In genomic region chr20:53867741-53868351, GRCh38 we compare ENCODE assay signal across 8 cellular contexts.
DNase-seq lines count a peak whose midpoint lies in the region; ATAC-seq, FAIRE-seq and TF ChIP-seq lines count a peak whose summit lies in the region.

No MANE protein-coding gene starts in this region.

- peak overlapping the region; percentile 80 for H2AFZ ChIP-seq in keratinocyte (ENCODE audit: control insufficient read depth, low read length)

- TF ChIP-seq POLR2A in suprapubic skin (IDR thresholded peaks at IDR 0.05), result no peak

- intact Hi-C loops in activated CD4-positive, alpha-beta T cell treated with anti-CD3 and anti-CD28 coated beads, Interleukin-2, amount 10 ng/mL, durations not matched to agents 24 days and 14 days (cut with micrococcal nuclease), result loop anchor here (2.0 to 5.0 kb wide), 2 partner anchors 25 to 181 kb away; no protein-coding TSS in a partner anchor

- POLR2A ChIA-PET in activated CD4-positive, alpha-beta memory T cell treated with anti-CD3 and anti-CD28 coated beads, Interleukin-2, amount 10 ng/mL, durations not matched to agents 7 days and 5 days (lab: Charles Lee), result interaction anchor here (1.0 to 3.7 kb wide), 6 partner anchors 41 to 285 kb away, joined by 3 to 29 read pairs (median 8); partner anchors contain the start of gene ZNF217

- no peak for DNase-seq in activated CD4-positive, alpha-beta T cell treated with anti-CD3 and anti-CD28 coated beads, Interleukin-2, amount 10 ng/mL, durations not matched to agents 24 days and 14 days
- DNase-seq in activated CD4-positive, alpha-beta T cell treated with anti-CD3 and anti-CD28 coated beads for 1 hour, result no peak
- no peak for DNase-seq in activated CD4-positive, alpha-beta memory T cell treated with anti-CD3 and anti-CD28 coated beads, Interleukin-2, amount 10 ng/mL, durations not matched to agents 7 days and 5 days
- peak; percentile 56 for DNase-seq in keratinocyte (ENCODE audit: low read depth, low spot score)
- DNase-seq in suprapubic skin (ENCODE audit: low spot score in 2 of 2), result no peak
- DNase-seq in activated CD8-positive, alpha-beta memory T cell treated with anti-CD3 and anti-CD28 coated beads, Interleukin-2, amount 50 U/mL, for 48 hours, result no peak
- no peak for DNase-seq in KG1 (lab: John Stamatoyannopoulos, UW)

- no peaks in the 10 kb centered on the region for H3K9me1 ChIP-seq in keratinocyte (ENCODE audit: control insufficient read depth, extremely low read depth, insufficient read depth, low read length)

- H3K27ac Mint-ChIP-seq in activated CD4-positive, alpha-beta T cell treated with anti-CD3 and anti-CD28 coated beads, Interleukin-2, amount 10 ng/mL, durations not matched to agents 24 days and 14 days, result peak overlapping the region; percentile 91
- peak overlapping the region; percentile 80 for H3K27ac Mint-ChIP-seq in activated CD4-positive, alpha-beta memory T cell treated with anti-CD3 and anti-CD28 coated beads, Interleukin-2, amount 10 ng/mL, durations not matched to agents 7 days and 5 days

- H3K27me3 ChIP-seq in keratinocyte (ENCODE audit: control insufficient read depth, extremely low read depth, insufficient read depth, low read length) (no peaks in the 10 kb centered on the region), suprapubic skin (no peaks in the 10 kb centered on the region)

- H3K4me3 Mint-ChIP-seq in activated CD4-positive, alpha-beta T cell treated with anti-CD3 and anti-CD28 coated beads, Interleukin-2, amount 10 ng/mL, durations not matched to agents 24 days and 14 days, result peak overlapping the region; percentile 68
- peak overlapping the region; percentile 44 for H3K4me3 Mint-ChIP-seq in activated CD4-positive, alpha-beta memory T cell treated with anti-CD3 and anti-CD28 coated beads, Interleukin-2, amount 10 ng/mL, durations not matched to agents 7 days and 5 days

- no peaks in the 10 kb centered on the region for H3K79me2 ChIP-seq in keratinocyte (ENCODE audit: control insufficient read depth, insufficient read depth, low read length)

- H3K27ac ChIP-seq in keratinocyte (ENCODE audit: control insufficient read depth, insufficient read depth, low read length) (peak overlapping the region; percentile 97), suprapubic skin (peak overlapping the region; percentile 91)

- H3K4me1 ChIP-seq in keratinocyte (ENCODE audit: control insufficient read depth, extremely low read depth, insufficient read depth, low read length) (peaks cover 65% of the 10 kb centered on the region), suprapubic skin (peaks cover 61% of the 10 kb centered on the region)

- H3K9me3 Mint-ChIP-seq in activated CD4-positive, alpha-beta T cell treated with anti-CD3 and anti-CD28 coated beads, Interleukin-2, amount 10 ng/mL, durations not matched to agents 24 days and 14 days, result no peaks in the 10 kb centered on the region
- H3K9me3 Mint-ChIP-seq in activated CD4-positive, alpha-beta memory T cell treated with anti-CD3 and anti-CD28 coated beads, Interleukin-2, amount 10 ng/mL, durations not matched to agents 7 days and 5 days, result no peaks in the 10 kb centered on the region

- H3K36me3 Mint-ChIP-seq in activated CD4-positive, alpha-beta T cell treated with anti-CD3 and anti-CD28 coated beads, Interleukin-2, amount 10 ng/mL, durations not matched to agents 24 days and 14 days (ENCODE audit: low read depth), result no peaks in the 10 kb centered on the region
- no peaks in the 10 kb centered on the region for H3K36me3 Mint-ChIP-seq in activated CD4-positive, alpha-beta memory T cell treated with anti-CD3 and anti-CD28 coated beads, Interleukin-2, amount 10 ng/mL, durations not matched to agents 7 days and 5 days (ENCODE audit: low read depth)

- TF ChIP-seq EP300 in suprapubic skin (IDR thresholded peaks at IDR 0.05), result no peak

- H3K27me3 Mint-ChIP-seq in activated CD4-positive, alpha-beta T cell treated with anti-CD3 and anti-CD28 coated beads, Interleukin-2, amount 10 ng/mL, durations not matched to agents 24 days and 14 days, result no peaks in the 10 kb centered on the region
- no peaks in the 10 kb centered on the region for H3K27me3 Mint-ChIP-seq in activated CD4-positive, alpha-beta memory T cell treated with anti-CD3 and anti-CD28 coated beads, Interleukin-2, amount 10 ng/mL, durations not matched to agents 7 days and 5 days

- ATAC-seq in HG03469 (IDR thresholded peaks at IDR 0.05; ENCODE audit: unreplicated experiment), result no peak

- H4K20me1 ChIP-seq in keratinocyte (ENCODE audit: control insufficient read depth, extremely low read depth, insufficient read depth, low read length), result no peaks in the 10 kb centered on the region

- peak; percentile 34 for FAIRE-seq in keratinocyte (lab: Jason Lieb, UNC)

- peak overlapping the region; percentile 81 for H3K9ac ChIP-seq in keratinocyte (ENCODE audit: control insufficient read depth, extremely low read depth, insufficient read depth, low read length)

- 56% methylated on average over 6 of the region's 6 CpGs for WGBS in suprapubic skin

- TF ChIP-seq CTCF in keratinocyte (optimal IDR thresholded peaks at IDR 0.05 in 1 of 3, IDR thresholded peaks at IDR 0.05 in 1 of 3, conservative IDR thresholded peaks at IDR 0.05 in 1 of 3; ENCODE audit: extremely low read depth in 1 of 3, insufficient read depth in 2 of 3, low read length in 3 of 3) (no peak), suprapubic skin (IDR thresholded peaks at IDR 0.05) (no peak)

- H3K9me3 ChIP-seq in keratinocyte (ENCODE audit: control insufficient read depth, low read depth, low read length) (no peaks in the 10 kb centered on the region), suprapubic skin (no peaks in the 10 kb centered on the region)

- H3K4me2 ChIP-seq in keratinocyte (ENCODE audit: control insufficient read depth, extremely low read depth, insufficient read depth, low read depth, low read length), result peak overlapping the region; percentile 92

- peaks cover 64% of the 10 kb centered on the region for H3K4me1 Mint-ChIP-seq in activated CD4-positive, alpha-beta T cell treated with anti-CD3 and anti-CD28 coated beads, Interleukin-2, amount 10 ng/mL, durations not matched to agents 24 days and 14 days
- peaks cover 78% of the 10 kb centered on the region for H3K4me1 Mint-ChIP-seq in activated CD4-positive, alpha-beta memory T cell treated with anti-CD3 and anti-CD28 coated beads, Interleukin-2, amount 10 ng/mL, durations not matched to agents 7 days and 5 days

- no peaks in the 10 kb centered on the region for H3K36me3 ChIP-seq in keratinocyte (ENCODE audit: control insufficient read depth in 2 of 2, extremely low read depth in 1 of 2, insufficient read depth in 2 of 2, low read length in 2 of 2)
- no peaks in the 10 kb centered on the region for H3K36me3 ChIP-seq in suprapubic skin

- CTCF ChIA-PET in activated CD4-positive, alpha-beta memory T cell treated with anti-CD3 and anti-CD28 coated beads, Interleukin-2, amount 10 ng/mL, durations not matched to agents 7 days and 5 days (lab: Charles Lee), result no interaction called here

- H3K4me3 ChIP-seq in keratinocyte (ENCODE audit: control insufficient read depth in 2 of 3, extremely low read depth in 1 of 3, insufficient read depth in 2 of 3, low read depth in 1 of 3, low read length in 3 of 3), result peak overlapping the region in 1 of 3 experiments; percentile 23
- H3K4me3 ChIP-seq in suprapubic skin, result no peak overlapping the region

- dilution Hi-C loops in keratinocyte (cut with MboI; ENCODE audit: extremely low pct_ligation_motif_present, low sequenced_read_pairs), result no loop called here
